In the genomic region with DNA sequence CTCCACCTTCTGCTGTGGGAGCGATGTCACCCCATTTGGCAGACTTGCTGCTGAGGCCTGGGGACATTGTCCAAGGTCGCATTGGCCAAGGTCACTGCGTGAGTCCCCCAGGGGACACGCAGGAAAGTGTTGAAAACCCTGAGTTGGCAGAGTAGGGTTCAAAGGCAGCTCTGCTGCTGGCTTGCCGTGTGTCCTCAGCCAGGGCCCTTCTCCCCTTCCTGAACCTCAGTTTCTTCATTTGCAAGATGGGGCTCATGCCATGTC, we compare ENCODE assay signal across 30 cellular contexts. TPM values are rescaled to one million over a fixed set of nuclear protein-coding genes. Genes with fewer than 3 reads are reported as not detected.
"Had no signal": no experiment of that assay in that cellular context is flagged by ENCODE, and none has a peak within 500 bp of the region (broad histone marks: within the 10 kb centered on the region; RNA-seq: fewer than 3 reads in every experiment).

No MANE protein-coding gene starts in this region.

- H3K27ac ChIP-seq: coronary artery, esophagus muscularis mucosa, foreskin keratinocyte, gastroesophageal sphincter, heart left ventricle, hepatocyte, left ventricle myocardium inferior, parathyroid adenoma, thoracic aorta, tibial nerve had no signal

- FAIRE-seq: endothelial cell of umbilical vein, islet of Langerhans, urothelium cell line had no signal

- H2AFZ ChIP-seq: hepatocyte, parathyroid adenoma had no signal

- H3K4me1 ChIP-seq: foreskin keratinocyte had no signal

- ATAC-seq: foreskin keratinocyte; gastroesophageal sphincter; left cardiac atrium; mucosa of descending colon; natural killer cell treated with Interleukin-12 subunit alpha and Interleukin-12 subunit beta and Interleukin-15 and Interleukin-18, amount 100 ng/mL, for 72 hours; sciatic nerve had no signal

- H3K4me2 ChIP-seq: hepatocyte, smooth muscle cell had no signal

- H3K9ac ChIP-seq: parathyroid adenoma had no signal

- H3K79me2 ChIP-seq: hepatocyte, parathyroid adenoma had no signal

- H3K27me3 ChIP-seq: esophagus muscularis mucosa, foreskin keratinocyte, gastroesophageal sphincter, heart left ventricle, hepatocyte, upper lobe of left lung had no signal

- H3K4me3 ChIP-seq: coronary artery, esophagus muscularis mucosa, gastroesophageal sphincter, heart left ventricle, hepatocyte, left ventricle myocardium inferior, lung, mucosa of descending colon, smooth muscle cell, thoracic aorta, tibial nerve, upper lobe of left lung had no signal

- H3K9me3 ChIP-seq: esophagus muscularis mucosa, gastroesophageal sphincter, heart left ventricle, left ventricle myocardium inferior, mucosa of descending colon, thoracic aorta, tibial nerve, upper lobe of left lung had no signal

- DNase-seq: dermis blood vessel endothelial cell; effector memory CD4-positive, alpha-beta T cell; foreskin keratinocyte; left cardiac atrium; left ventricle myocardium inferior; mesenchymal stem cell; naive B cell; stimulated activated CD4-positive, alpha-beta T cell treated with anti-CD3 and anti-CD28 coated beads, Interleukin-12 subunit alpha, Interleukin-12 subunit beta, amount 100 ng/mL, for 4 hours; stimulated activated CD4-positive, alpha-beta T cell treated with anti-CD3 and anti-CD28 coated beads, Interleukin-1b, Interleukin-23, amount 100 ng/mL, for 48 hours; stimulated activated CD4-positive, alpha-beta T cell treated with anti-CD3 and anti-CD28 coated beads, Interleukin-4, amount 100 ng/mL, for 1 hour; stimulated activated CD8-positive, alpha-beta memory T cell treated with anti-CD3 and anti-CD28 coated beads, Interleukin-4, amount 100 ng/mL, for 48 hours; stimulated activated naive CD4-positive, alpha-beta T cell; substantia nigra had no signal

RNA-seq across cellular contexts. Expression of gene ASS1, which starts 14.0 kb away (rescaled TPM):
- total RNA-seq: natural killer cell treated with Interleukin-12 subunit alpha and Interleukin-12 subunit beta and Interleukin-15 and Interleukin-18, amount 100 ng/mL, for 72 hours had no signal
